22 cellular contexts compared by ENCODE assay signal in genomic region chr3:37218206-37218605, GRCh38. TPM values are rescaled to one million over a fixed set of nuclear protein-coding genes. Genes with fewer than 3 reads are reported as not detected.
DNase-seq lines count a peak whose midpoint lies in the region; ATAC-seq and TF ChIP-seq lines count a peak whose summit lies in the region.
"Had no signal": no experiment of that assay in that cellular context is flagged by ENCODE, and none has a peak within 500 bp of the region (broad histone marks: within the 10 kb centered on the region; RNA-seq: fewer than 3 reads in every experiment).

No MANE protein-coding gene starts in this region.

- H3K23ac ChIP-seq in mesendoderm (ENCODE audit: low read length): no peak overlapping the region

- no peak for TF ChIP-seq POLR2A in tibial nerve (IDR thresholded peaks at IDR 0.05)

- H3K18ac ChIP-seq in mesendoderm (ENCODE audit: low read length): no peak overlapping the region

- H2AK5ac ChIP-seq in mesendoderm (ENCODE audit: low read length): no peak overlapping the region

- no peaks in the 10 kb centered on the region for H3K36me3 Mint-ChIP-seq in CD4-positive, alpha-beta memory T cell
- H3K36me3 Mint-ChIP-seq: naive thymus-derived CD8-positive, alpha-beta T cell; stimulated activated memory B cell treated with anti-CD40 and anti-IgM and Interleukin-4, amounts not matched to agents 10 μg/mL and 1 μg/mL and 100 μg/mL, for 72 hours had no signal

- H2BK15ac ChIP-seq in mesendoderm (replicated peaks; ENCODE audit: low read depth): no peak overlapping the region

- H3K4me1 Mint-ChIP-seq in CD4-positive, alpha-beta memory T cell: peaks cover 18 to 56% (median 30%) of the 10 kb centered on the region in 4 donors
- H3K4me1 Mint-ChIP-seq: stimulated activated memory B cell treated with anti-CD40 and anti-IgM and Interleukin-4, amounts not matched to agents 10 μg/mL and 1 μg/mL and 100 μg/mL, for 72 hours had no signal

- peak overlapping the region; percentile 49 for H3K27ac ChIP-seq in CD4-positive, alpha-beta memory T cell (ENCODE audit: low read depth, low read length)
- H3K27ac ChIP-seq in left ventricle myocardium inferior (replicated peaks) (no peak overlapping the region), tibial nerve (no peak overlapping the region), mesendoderm (ENCODE audit: low read depth, low read length) (no peak overlapping the region)
- H3K27ac ChIP-seq: parathyroid adenoma, PC-9, thoracic aorta, VCaP had no signal

- H4K5ac ChIP-seq in mesendoderm (ENCODE audit: low read length): no peak overlapping the region

- no peak overlapping the region for H4K8ac ChIP-seq in mesendoderm (ENCODE audit: low read depth, low read length)

- no peak overlapping the region for H2BK5ac ChIP-seq in mesendoderm (ENCODE audit: low read length)

- ATAC-seq in GM21515 (IDR thresholded peaks at IDR 0.05; ENCODE audit: unreplicated experiment): no peak
- ATAC-seq: naive thymus-derived CD8-positive, alpha-beta T cell; stimulated activated memory B cell treated with anti-CD40 and anti-IgM and Interleukin-4, amounts not matched to agents 10 μg/mL and 1 μg/mL and 100 μg/mL, for 72 hours had no signal

- no peaks in the 10 kb centered on the region for H3K9me3 Mint-ChIP-seq in CD4-positive, alpha-beta memory T cell
- H3K9me3 Mint-ChIP-seq: dendritic cell treated with granulocyte-macrophage colony-stimulating factor and Interleukin-4, amounts not matched to agents 40 ng/mL and 50 ng/mL, for 4 days; naive thymus-derived CD8-positive, alpha-beta T cell; stimulated activated memory B cell treated with anti-CD40 and anti-IgM and Interleukin-4, amounts not matched to agents 10 μg/mL and 1 μg/mL and 100 μg/mL, for 72 hours had no signal

- intact Hi-C loops in CD4-positive, alpha-beta memory T cell (cut with micrococcal nuclease): loop anchor here (10.0 kb wide), 1 partner anchor 103 kb away; no protein-coding TSS in a partner anchor
- intact Hi-C loops in left ventricle myocardium inferior (cut with micrococcal nuclease): no loop called here

- H3K27me3 ChIP-seq in CD4-positive, alpha-beta memory T cell (ENCODE audit: insufficient read depth, low read length): no peaks in the 10 kb centered on the region
- H3K27me3 ChIP-seq in MG63 (no peaks in the 10 kb centered on the region), left ventricle myocardium inferior (ENCODE audit: low read depth) (no peaks in the 10 kb centered on the region), tibial nerve (no peaks in the 10 kb centered on the region), mesendoderm (ENCODE audit: insufficient read depth, low read length, poor library complexity) (no peaks in the 10 kb centered on the region)

- H3K56ac ChIP-seq in mesendoderm (ENCODE audit: low read length): no peak overlapping the region

- no peak overlapping the region for H3K4ac ChIP-seq in mesendoderm (ENCODE audit: low read depth, low read length)

- H2BK120ac ChIP-seq in mesendoderm (ENCODE audit: low read depth, low read length): no peak overlapping the region

- TF ChIP-seq EP300 in tibial nerve (IDR thresholded peaks at IDR 0.05): no peak

- 86 to 100% methylated on average over 1 of the region's 1 CpG for WGBS in tibial nerve, 2 donors
- no CpG with 5 or more reads among the region's 1 CpG for WGBS in mesendoderm (ENCODE audit: extremely low coverage, insufficient coverage, low lambda C conversion rate)

- no peak for DNase-seq in CD4-positive, alpha-beta memory T cell
- DNase-seq in MG63 (peak; percentile 7), NCI-H69 (lab: John Stamatoyannopoulos, UW) (peak; percentile 47), left ventricle myocardium inferior (peak; percentile 44), tibial nerve (ENCODE audit: low spot score in 2 of 2) (no peak), NCI-H2196 (lab: John Stamatoyannopoulos, UW; ENCODE audit: unreplicated experiment) (no peak), mesendoderm (no peak)
- DNase-seq: activated CD4-positive, alpha-beta T cell treated with anti-CD3 and anti-CD28 coated beads, Interleukin-2, amount 50 U/mL, for 4 hours; activated gamma-delta T cell; amniotic stem cell; DND-41; islet precursor cell; KG1; naive thymus-derived CD8-positive, alpha-beta T cell; PC-9; T-helper 2 cell had no signal

- H3K4me1 ChIP-seq in CD4-positive, alpha-beta memory T cell (ENCODE audit: insufficient read depth, low read length): peaks cover 56% of the 10 kb centered on the region
- no peaks in the 10 kb centered on the region for H3K4me1 ChIP-seq in left ventricle myocardium inferior
- H3K4me1 ChIP-seq in tibial nerve: no peaks in the 10 kb centered on the region
- H3K4me1 ChIP-seq in mesendoderm (ENCODE audit: control insufficient read depth, low read depth, low read length): no peaks in the 10 kb centered on the region
- H3K4me1 ChIP-seq: parathyroid adenoma had no signal

- H3K27ac Mint-ChIP-seq in CD4-positive, alpha-beta memory T cell: peak overlapping the region in 5 of 7 donors; percentile 37 to 79 (median 71)
- H3K27ac Mint-ChIP-seq: dendritic cell treated with granulocyte-macrophage colony-stimulating factor and Interleukin-4, amounts not matched to agents 40 ng/mL and 50 ng/mL, for 4 days; stimulated activated memory B cell treated with anti-CD40 and anti-IgM and Interleukin-4, amounts not matched to agents 10 μg/mL and 1 μg/mL and 100 μg/mL, for 72 hours had no signal

- H3K27me3 Mint-ChIP-seq in CD4-positive, alpha-beta memory T cell: no peaks in the 10 kb centered on the region
- H3K27me3 Mint-ChIP-seq: dendritic cell treated with granulocyte-macrophage colony-stimulating factor and Interleukin-4, amounts not matched to agents 40 ng/mL and 50 ng/mL, for 4 days; naive thymus-derived CD8-positive, alpha-beta T cell; stimulated activated memory B cell treated with anti-CD40 and anti-IgM and Interleukin-4, amounts not matched to agents 10 μg/mL and 1 μg/mL and 100 μg/mL, for 72 hours had no signal

- TF ChIP-seq CTCF in left ventricle myocardium inferior (IDR thresholded peaks at IDR 0.05; ENCODE audit: borderline replicate concordance): no peak
- no peak for TF ChIP-seq CTCF in tibial nerve (IDR thresholded peaks at IDR 0.05)

- no peaks in the 10 kb centered on the region for H3K9me3 ChIP-seq in CD4-positive, alpha-beta memory T cell (ENCODE audit: control insufficient read depth in 1 of 2, low read length in 2 of 2)
- H3K9me3 ChIP-seq in MG63 (no peaks in the 10 kb centered on the region), left ventricle myocardium inferior (replicated peaks) (no peaks in the 10 kb centered on the region), tibial nerve (no peaks in the 10 kb centered on the region)
- H3K9me3 ChIP-seq: thoracic aorta had no signal

- no peaks in the 10 kb centered on the region for H3K36me3 ChIP-seq in CD4-positive, alpha-beta memory T cell (ENCODE audit: insufficient read depth, low read length)
- no peaks in the 10 kb centered on the region for H3K36me3 ChIP-seq in MG63
- H3K36me3 ChIP-seq in left ventricle myocardium inferior: no peaks in the 10 kb centered on the region
- peaks cover 0 to 16% (median 0%) of the 10 kb centered on the region in 3 donors for H3K36me3 ChIP-seq in tibial nerve
- no peaks in the 10 kb centered on the region for H3K36me3 ChIP-seq in mesendoderm (ENCODE audit: control insufficient read depth, insufficient read depth, low read length)
- H3K36me3 ChIP-seq: thoracic aorta had no signal

- POLR2A ChIA-PET in CD4-positive, alpha-beta memory T cell (lab: Charles Lee; ENCODE audit: partially characterized antibody): interaction anchor here (0.8 to 1.2 kb wide), 2 partner anchors 36 to 226 kb away, joined by 4 to 7 read pairs; partner anchors contain the start of genes EPM2AIP1 and MLH1

- H3K4me2 ChIP-seq in mesendoderm (ENCODE audit: low read length): no peak overlapping the region
- H3K4me2 ChIP-seq: PC-9 had no signal

- H3K4me3 ChIP-seq in CD4-positive, alpha-beta memory T cell (ENCODE audit: low read length in 2 of 2): no peak overlapping the region
- no peak overlapping the region for H3K4me3 ChIP-seq in MG63
- no peak overlapping the region for H3K4me3 ChIP-seq in left ventricle myocardium inferior
- H3K4me3 ChIP-seq in tibial nerve: no peak overlapping the region
- H3K4me3 ChIP-seq in mesendoderm (ENCODE audit: low read length): no peak overlapping the region
- H3K4me3 ChIP-seq: PC-9, thoracic aorta had no signal

- no peaks in the 10 kb centered on the region for H3K79me1 ChIP-seq in mesendoderm (ENCODE audit: low read length)

- H3K4me3 Mint-ChIP-seq in CD4-positive, alpha-beta memory T cell: peak overlapping the region in 1 of 8 donors; percentile 17
- H3K4me3 Mint-ChIP-seq: dendritic cell treated with granulocyte-macrophage colony-stimulating factor and Interleukin-4, amounts not matched to agents 40 ng/mL and 50 ng/mL, for 4 days; stimulated activated memory B cell treated with anti-CD40 and anti-IgM and Interleukin-4, amounts not matched to agents 10 μg/mL and 1 μg/mL and 100 μg/mL, for 72 hours had no signal

- no peaks in the 10 kb centered on the region for H3K79me2 ChIP-seq in mesendoderm (ENCODE audit: control insufficient read depth, insufficient read depth, low read length)
- H3K79me2 ChIP-seq: parathyroid adenoma had no signal

- no peak overlapping the region for H3K9ac ChIP-seq in mesendoderm (ENCODE audit: low read length)
- H3K9ac ChIP-seq: parathyroid adenoma had no signal

- CTCF ChIA-PET in CD4-positive, alpha-beta memory T cell (lab: Charles Lee; ENCODE audit: partially characterized antibody): interaction anchor here (0.8 to 1.8 kb wide), 5 partner anchors 8 to 225 kb away, joined by 3 to 8 read pairs (median 3); partner anchors contain the start of genes EPM2AIP1 and MLH1

RNA-seq across cellular contexts. Expression of gene GOLGA4, which starts 24.9 kb away (rescaled TPM):
- total RNA-seq in CD4-positive, alpha-beta memory T cell: 10 to 100 TPM; 66.6 to 75.7 TPM
- 10 to 100 TPM in 1 of 2 donors, 1 to 10 TPM in 1; 2.4 to 39.5 TPM for polyA plus RNA-seq in CD4-positive, alpha-beta memory T cell
- total RNA-seq in MG63 (2014; rRNA removed; shearing (Covaris generic); ENCODE audit: low replicate concordance): 7.1 and 20.8 TPM in 2 replicates
- total RNA-seq in left ventricle myocardium inferior (202 TPM), tibial nerve (100 to 1,000 TPM in 3 of 4 donors, 10 to 100 TPM in 1; 66.8 to 104 (median 103) TPM)
- 35.5 TPM for polyA plus RNA-seq in mesendoderm (2013, experiment 1 of 2)
- 37.2 TPM for polyA plus RNA-seq in mesendoderm (2013, experiment 2 of 2)

RNA-seq across cellular contexts. Expression of gene LRRFIP2, which starts 43.8 kb away (rescaled TPM):
- total RNA-seq in CD4-positive, alpha-beta memory T cell: 10 to 100 TPM; 27.3 to 29.6 TPM
- 10 to 100 TPM in 1 of 2 donors, 1 to 10 TPM in 1; 8.2 to 16.7 TPM for polyA plus RNA-seq in CD4-positive, alpha-beta memory T cell
- total RNA-seq in MG63 (2014; rRNA removed; shearing (Covaris generic); ENCODE audit: low replicate concordance): 35.4 and 41.6 TPM in 2 replicates
- total RNA-seq in left ventricle myocardium inferior: 155 TPM
- 10 to 100 TPM; 48.9 to 64.8 (median 62.7) TPM for total RNA-seq in tibial nerve
- 26.5 TPM for polyA plus RNA-seq in mesendoderm (2013, experiment 1 of 2)
- polyA plus RNA-seq in mesendoderm (2013, experiment 2 of 2): 27.9 TPM

Comparison
In these comparisons a context has a peak if more than half of its experiments do, and no peak if none do; other contexts are left out.
1. DNase-seq: peak in MG63 (single experiment), NCI-H69 (single experiment) and left ventricle myocardium inferior (single experiment); none in CD4-positive, alpha-beta memory T cell (0 of 5), tibial nerve (0 of 2), NCI-H2196 (single experiment) and mesendoderm (single experiment).